In the genomic region with DNA sequence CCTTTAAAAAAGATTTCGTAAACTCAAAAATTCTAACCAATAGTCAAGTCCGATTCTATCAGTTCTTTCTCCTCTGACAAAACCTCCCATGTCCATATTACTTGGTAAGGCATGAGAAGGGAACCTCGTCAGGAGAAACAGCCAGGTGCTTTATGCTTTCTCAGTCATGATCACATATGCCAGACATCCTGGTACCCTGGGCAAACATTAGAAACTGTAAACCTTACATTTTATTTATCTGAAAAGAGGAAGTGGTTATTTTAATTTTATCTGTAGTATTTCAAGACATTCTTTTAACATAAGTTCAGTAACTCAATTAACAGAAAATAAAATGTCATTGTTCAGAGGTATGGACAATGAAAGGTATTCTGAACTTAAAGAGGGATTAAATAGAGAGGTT, we compare ENCODE assay signal across 17 cellular contexts.
DNase-seq lines count a peak whose midpoint lies in the region; ATAC-seq, FAIRE-seq and TF ChIP-seq lines count a peak whose summit lies in the region.
"Had no signal": no experiment of that assay in that cellular context is flagged by ENCODE, and none has a peak within 500 bp of the region (broad histone marks: within the 10 kb centered on the region; RNA-seq: fewer than 3 reads in every experiment).

No MANE protein-coding gene starts in this region.

- ATAC-seq in HG03432 (IDR thresholded peaks at IDR 0.05; ENCODE audit: unreplicated experiment) (peak; percentile 47), heart right ventricle (no peak)

- H3K9me3 ChIP-seq in SU-DHL-6 (ENCODE audit: insufficient read depth, low read length), result no peaks in the 10 kb centered on the region
- peaks cover 0 to 3% (median 0%) of the 10 kb centered on the region in 11 donors for H3K9me3 ChIP-seq in heart right ventricle
- H3K9me3 ChIP-seq in kidney (ENCODE audit: control insufficient read depth in 1 of 2, low read length in 2 of 2), result no peaks in the 10 kb centered on the region
- H3K9me3 ChIP-seq: HAP-1 had no signal

- intact Hi-C loops in heart right ventricle (cut with DNase I) (no loop called here), kidney (cut with DNase I) (no loop called here)

- no peaks in the 10 kb centered on the region for H3F3A ChIP-seq in SU-DHL-6 (ENCODE audit: insufficient read depth)

- H3K27ac ChIP-seq in SU-DHL-6 (ENCODE audit: low read depth, low read length) (no peak overlapping the region), heart right ventricle (no peak overlapping the region), kidney (ENCODE audit: low read depth in 2 of 2, low read length in 2 of 2) (no peak overlapping the region)
- H3K27ac ChIP-seq: C4-2B had no signal

- H3K4me3 ChIP-seq in SU-DHL-6 (ENCODE audit: insufficient read depth, low read length, poor library complexity, severe bottlenecking) (no peak overlapping the region), heart right ventricle (no peak overlapping the region), kidney (ENCODE audit: low read length in 2 of 2) (no peak overlapping the region)
- H3K4me3 ChIP-seq: HAP-1 had no signal

- peak; percentile 67 for DNase-seq in NCI-H69 (lab: John Stamatoyannopoulos, UW)
- no peak for DNase-seq in heart right ventricle
- DNase-seq in kidney, result no peak
- DNase-seq in NCI-H1417 treated with DMSO at 0.1 percent for 48 hours (lab: John Stamatoyannopoulos, UW), result no peak
- no peak for DNase-seq in COR-L47 (lab: John Stamatoyannopoulos, UW)
- DNase-seq: AML-193; CD4-positive, alpha-beta T cell; DMS153; DMS79; GDM1 had no signal

- H2AFZ ChIP-seq in SU-DHL-6 (ENCODE audit: low read depth, low read length, severe bottlenecking), result peak overlapping the region; percentile 70

- 80 to 88% methylated on average over 3 of the region's 3 CpGs for WGBS in heart right ventricle, 2 donors

- H3K9ac ChIP-seq in SU-DHL-6 (ENCODE audit: low read length), result no peak overlapping the region
- H3K9ac ChIP-seq in kidney (ENCODE audit: low read length in 2 of 2), result no peak overlapping the region

- H3K27me3 ChIP-seq in SU-DHL-6 (ENCODE audit: low read length), result no peaks in the 10 kb centered on the region
- H3K27me3 ChIP-seq in heart right ventricle, result no peaks in the 10 kb centered on the region

- no peaks in the 10 kb centered on the region for H3K9me2 ChIP-seq in SU-DHL-6 (replicated peaks; ENCODE audit: insufficient read depth, low read length)

- no peak overlapping the region for H3K4me2 ChIP-seq in SU-DHL-6 (ENCODE audit: low read depth, low read length, poor library complexity, severe bottlenecking)

- no peaks in the 10 kb centered on the region for H3K79me2 ChIP-seq in SU-DHL-6 (ENCODE audit: insufficient read depth, low read length)

- H3K4me1 ChIP-seq in heart right ventricle (peaks cover 0 to 9% (median 0%) of the 10 kb centered on the region in 9 donors), kidney (ENCODE audit: control insufficient read depth in 1 of 2, insufficient read depth in 1 of 2, low read depth in 1 of 2, low read length in 2 of 2) (no peaks in the 10 kb centered on the region)

- FAIRE-seq in kidney (lab: Jason Lieb, UNC), result no peak
- FAIRE-seq: A204.1, GM19239, H1 had no signal

- no peak for TF ChIP-seq CTCF in SU-DHL-6 (IDR thresholded peaks at IDR 0.05; ENCODE audit: insufficient read depth, low read length, poor library complexity, severe bottlenecking)
- no peak for TF ChIP-seq CTCF in heart right ventricle (IDR thresholded peaks at IDR 0.05)
- TF ChIP-seq CTCF in kidney (IDR thresholded peaks at IDR 0.05; ENCODE audit: borderline replicate concordance, extremely low read depth, insufficient read depth), result no peak

- no peaks in the 10 kb centered on the region for H3K36me3 ChIP-seq in SU-DHL-6 (ENCODE audit: low read length)
- H3K36me3 ChIP-seq in heart right ventricle, result no peaks in the 10 kb centered on the region
- no peaks in the 10 kb centered on the region for H3K36me3 ChIP-seq in kidney (ENCODE audit: control insufficient read depth in 1 of 2, insufficient read depth in 2 of 2, low read length in 2 of 2)
- H3K36me3 ChIP-seq: HAP-1 had no signal

- no peaks in the 10 kb centered on the region for H4K20me1 ChIP-seq in SU-DHL-6 (ENCODE audit: low read depth, low read length)
